In genomic region chr19:7704280-7705060, GRCh38 we compare ENCODE assay signal across 29 cellular contexts. TPM values are rescaled to one million over a fixed set of nuclear protein-coding genes. Genes with fewer than 3 reads are reported as not detected.
DNase-seq lines count a peak whose midpoint lies in the region; ATAC-seq, FAIRE-seq and TF ChIP-seq lines count a peak whose summit lies in the region.
"Had no signal": no experiment of that assay in that cellular context is flagged by ENCODE, and none has a peak within 500 bp of the region (broad histone marks: within the 10 kb centered on the region; RNA-seq: fewer than 3 reads in every experiment).

No MANE protein-coding gene starts in this region.

- peak overlapping the region in 2 of 8 donors; percentile 39 to 45 for H3K4me3 Mint-ChIP-seq in CD4-positive, alpha-beta memory T cell
- H3K4me3 Mint-ChIP-seq: activated T-helper 1 cell treated with anti-CD3 and anti-CD28 coated beads, Interleukin-12 subunit alpha, Interleukin-12 subunit beta, Interleukin-2, Interleukin-4 antibody, amounts not matched to agents 30 ng/mL and 10 ng/mL and 1 ng/mL, durations not matched to agents 14 hours and 24 hours and 36 hours; immature natural killer cell had no signal

- in situ Hi-C loops in K562 (cut with MboI): no loop called here

- no peak for TF ChIP-seq CTCF in A549 (IDR thresholded peaks at IDR 0.05)
- TF ChIP-seq CTCF in K562 (IDR thresholded peaks at IDR 0.05 in 2 of 3, conservative IDR thresholded peaks at IDR 0.05 in 1 of 3; ENCODE audit: insufficient read depth in 2 of 3, low read depth in 1 of 3, low read length in 3 of 3): no peak
- TF ChIP-seq CTCF in foreskin keratinocyte (conservative IDR thresholded peaks at IDR 0.05): no peak

- intact Hi-C loops in CD4-positive, alpha-beta memory T cell (cut with micrococcal nuclease): loop anchor here (2.0 to 10.0 kb wide), 2 partner anchors 24 to 50 kb away; partner anchors contain the start of gene TRAPPC5
- intact Hi-C loops in K562 (cut with micrococcal nuclease): no loop called here

- no peaks in the 10 kb centered on the region for H3K27me3 ChIP-seq in CD4-positive, alpha-beta memory T cell (ENCODE audit: insufficient read depth, low read length)
- H3K27me3 ChIP-seq in K562 (ENCODE audit: control insufficient read depth in 2 of 2, insufficient read depth in 2 of 2, low read length in 2 of 2): peaks cover 0 to 34% of the 10 kb centered on the region in 2 experiments; a peak in 3 of 5 replicates
- H3K27me3 ChIP-seq in foreskin keratinocyte: no peaks in the 10 kb centered on the region
- H3K27me3 ChIP-seq: cardiac muscle cell, ovary, vagina had no signal

- TF ChIP-seq RAD21 in A549 (conservative IDR thresholded peaks at IDR 0.05 in 1 of 2, IDR thresholded peaks at IDR 0.05 in 1 of 2) (no peak), K562 (CRISPR knock-in tag; conservative IDR thresholded peaks at IDR 0.05 in 1 of 2, IDR thresholded peaks at IDR 0.05 in 1 of 2) (no peak)

- H3K4me2 ChIP-seq in A549 (no peak overlapping the region), K562 (ENCODE audit: insufficient read depth, low read length) (no peak overlapping the region)
- H3K4me2 ChIP-seq: SK-N-SH had no signal

- H3K27ac ChIP-seq in A549 (no peak overlapping the region), K562 (ENCODE audit: extremely low read depth, low read depth, low read length) (no peak overlapping the region), foreskin keratinocyte (no peak overlapping the region)
- no peak overlapping the region for H3K27ac ChIP-seq in CD4-positive, alpha-beta memory T cell (ENCODE audit: low read depth, low read length)
- H3K27ac ChIP-seq: cardiac muscle cell, ovary, vagina had no signal

- TF ChIP-seq POLR2A in A549 (IDR thresholded peaks at IDR 0.05; ENCODE audit: low read length) (no peak), K562 (conservative IDR thresholded peaks at IDR 0.05) (no peak)

- no peaks in the 10 kb centered on the region for H3K79me2 ChIP-seq in K562 (ENCODE audit: control insufficient read depth, insufficient read depth, low read length)

- no peak overlapping the region for H3K9ac ChIP-seq in K562 (ENCODE audit: insufficient read depth in 1 of 2, low read depth in 2 of 2, low read length in 2 of 2)
- H3K9ac ChIP-seq: SK-N-SH had no signal

- H3K4me3 ChIP-seq in A549 (no peak overlapping the region), K562 (no peak overlapping the region)
- H3K4me3 ChIP-seq in CD4-positive, alpha-beta memory T cell (ENCODE audit: low read length in 2 of 2): no peak overlapping the region
- H3K4me3 ChIP-seq: cardiac muscle cell, coronary artery, ovary, vagina had no signal

- peak overlapping the region in 6 of 7 donors; percentile 55 to 96 (median 78) for H3K27ac Mint-ChIP-seq in CD4-positive, alpha-beta memory T cell
- H3K27ac Mint-ChIP-seq: activated T-helper 1 cell treated with anti-CD3 and anti-CD28 coated beads, Interleukin-12 subunit alpha, Interleukin-12 subunit beta, Interleukin-2, Interleukin-4 antibody, amounts not matched to agents 30 ng/mL and 10 ng/mL and 1 ng/mL, durations not matched to agents 14 hours and 24 hours and 36 hours had no signal

- POLR2A ChIA-PET in A549 (lab: Yijun Ruan, JAX) (no interaction called here), K562 (lab: Yijun Ruan, JAX) (no interaction called here)
- POLR2A ChIA-PET in CD4-positive, alpha-beta memory T cell (lab: Charles Lee; ENCODE audit: partially characterized antibody): interaction anchor here (1.1 to 3.0 kb wide), 2 partner anchors 8 to 24 kb away, joined by 4 to 29 read pairs; partner anchors contain the start of gene TRAPPC5

- no peaks in the 10 kb centered on the region for H3K4me1 ChIP-seq in A549
- peaks cover 38% of the 10 kb centered on the region for H3K4me1 ChIP-seq in CD4-positive, alpha-beta memory T cell (ENCODE audit: insufficient read depth, low read length)
- H3K4me1 ChIP-seq in K562 (replicated peaks in 1 of 2; ENCODE audit: control insufficient read depth in 2 of 2, insufficient read depth in 2 of 2, low read length in 2 of 2): peaks cover 0 to 2% of the 10 kb centered on the region in 2 experiments; a peak in 3 of 5 replicates
- no peaks in the 10 kb centered on the region for H3K4me1 ChIP-seq in foreskin keratinocyte
- H3K4me1 ChIP-seq: vagina had no signal

- no peak for DNase-seq in A549 (ENCODE audit: low read depth in 1 of 2, low spot score in 1 of 2)
- DNase-seq in CD4-positive, alpha-beta memory T cell: no peak
- no peak for DNase-seq in K562 (ENCODE audit: extremely low read depth in 1 of 4, low spot score in 3 of 4)
- DNase-seq in hepatic stellate cell (ENCODE audit: low spot score): no peak
- no peak for DNase-seq in foreskin keratinocyte
- DNase-seq in GOT3 (lab: John Stamatoyannopoulos, UW): no peak
- DNase-seq: activated CD4-positive, alpha-beta T cell treated with anti-CD3 and anti-CD28 coated beads, Interleukin-2, amount 50 U/mL, for 4 hours; activated naive CD4-positive, alpha-beta T cell treated with anti-CD3 and anti-CD28 coated beads, Interleukin-2, amount 50 U/mL, for 16 hours; aorta; foreskin melanocyte; hippocampal formation; immature natural killer cell; KG1; mesendoderm; MM.1S; NCI-H1436; NCI-H446; ovary; retina; SK-N-SH; stimulated activated CD4-positive, alpha-beta T cell treated with anti-CD3 and anti-CD28 coated beads, Interleukin-2, amount 100 ng/mL, for 48 hours had no signal

- FAIRE-seq in A549 (lab: Jason Lieb, UNC): no peak
- FAIRE-seq in K562 (lab: Jason Lieb, UNC): no peak

- CTCF ChIA-PET in A549 (lab: Yijun Ruan, JAX) (no interaction called here), K562 (lab: Yijun Ruan, JAX; ENCODE audit: low intra/inter-chr PET ratio) (no interaction called here)
- CTCF ChIA-PET in CD4-positive, alpha-beta memory T cell (lab: Charles Lee; ENCODE audit: partially characterized antibody): interaction anchor here (1.3 kb wide), 1 partner anchor 24 kb away, joined by 15 read pairs; the partner anchor contains the start of gene TRAPPC5

- no peaks in the 10 kb centered on the region for H3K9me1 ChIP-seq in K562 (ENCODE audit: control insufficient read depth, insufficient read depth, low read length)

- TF ChIP-seq EP300 in A549 (IDR thresholded peaks at IDR 0.05) (no peak), K562 (IDR thresholded peaks at IDR 0.05; ENCODE audit: low read length) (no peak)

- H3K9me3 ChIP-seq in A549 (no peaks in the 10 kb centered on the region), K562 (replicated peaks; ENCODE audit: control insufficient read depth, insufficient read depth, low read depth, low read length) (no peaks in the 10 kb centered on the region)
- H3K9me3 ChIP-seq in CD4-positive, alpha-beta memory T cell (ENCODE audit: control insufficient read depth in 1 of 2, low read length in 2 of 2): no peaks in the 10 kb centered on the region
- H3K9me3 ChIP-seq: ovary, SK-N-SH, vagina had no signal

- WGBS in A549 (ENCODE audit: missing lambda C conversion rate): 52% methylated on average over 3 of the region's 6 CpGs
- WGBS in K562 (ENCODE audit: insufficient coverage, low coverage, missing lambda C conversion rate): 18% methylated on average over 6 of the region's 6 CpGs

- no peak overlapping the region for H2AFZ ChIP-seq in K562 (ENCODE audit: low read depth, low read length)

- ATAC-seq in A549: no peak
- no peak for ATAC-seq in K562
- no peak for ATAC-seq in foreskin keratinocyte
- ATAC-seq: esophagus mucosa; stimulated activated effector memory CD8-positive, alpha-beta T cell treated with anti-CD3 and anti-CD28 coated beads, Interleukin-12 subunit alpha, Interleukin-12 subunit beta, amount 100 ng/mL, for 72 hours had no signal

- peaks cover 20 to 54% (median 33%) of the 10 kb centered on the region in 4 donors for H3K4me1 Mint-ChIP-seq in CD4-positive, alpha-beta memory T cell

- no TSS peak for BruUV-seq in K562 (replicated peaks; lab: Mats Ljungman, UMichigan)

- 0 out of 2 replicates have a peak, but pooled peaks cover 4% of the 10 kb centered on the region for H4K20me1 ChIP-seq in K562 (replicated peaks; ENCODE audit: control insufficient read depth, insufficient read depth, low read length)

- H3K36me3 ChIP-seq in CD4-positive, alpha-beta memory T cell (ENCODE audit: insufficient read depth, low read length): no peaks in the 10 kb centered on the region
- no peaks in the 10 kb centered on the region for H3K36me3 ChIP-seq in K562 (ENCODE audit: control insufficient read depth, insufficient read depth, low read length)
- H3K36me3 ChIP-seq: cardiac muscle cell, ovary, vagina had no signal

- no peaks in the 10 kb centered on the region for H3K9me3 Mint-ChIP-seq in CD4-positive, alpha-beta memory T cell
- H3K9me3 Mint-ChIP-seq: activated T-helper 1 cell treated with anti-CD3 and anti-CD28 coated beads, Interleukin-12 subunit alpha, Interleukin-12 subunit beta, Interleukin-2, Interleukin-4 antibody, amounts not matched to agents 30 ng/mL and 10 ng/mL and 1 ng/mL, durations not matched to agents 14 hours and 24 hours and 36 hours; stimulated activated effector memory CD8-positive, alpha-beta T cell treated with anti-CD3 and anti-CD28 coated beads, Interleukin-12 subunit alpha, Interleukin-12 subunit beta, amount 100 ng/mL, for 72 hours had no signal

- no peaks in the 10 kb centered on the region for H3K27me3 Mint-ChIP-seq in CD4-positive, alpha-beta memory T cell

- H3K36me3 Mint-ChIP-seq in CD4-positive, alpha-beta memory T cell: no peaks in the 10 kb centered on the region
- H3K36me3 Mint-ChIP-seq: immature natural killer cell had no signal

RNA-seq across cellular contexts. Expression of gene FCER2, which starts 2.5 kb away (rescaled TPM):
- polyA plus RNA-seq in A549 (2011; rRNA removed) (not detected in 2 replicates), A549 (2017; fragmentation: RNase III; extraction: RNeasy Plus Mini Kit Qiagen cat#74134 plus additional on column Dnase treatment) (not detected in 3 replicates), K562 (2011; rRNA removed) (not detected in 2 replicates), K562 (2014; fragmentation: Illumina TruSeq; extraction: Trizol) (not detected in 2 replicates), K562 (2014; fragmentation: Nextera tagmentation; extraction: Ambion mirVana) (not detected), K562 (2014; rRNA removed) (not detected in 2 replicates), foreskin keratinocyte (not detected in 2 replicates)
- polyA plus RNA-seq in A549 (2012; cell fraction: cytosol; rRNA removed): not detected in 2 replicates
- not detected in 2 replicates for polyA plus RNA-seq in A549 (2012; cell fraction: nucleus; rRNA removed)
- not detected in 2 replicates for polyA minus RNA-seq in A549 (2011; rRNA and poly(A)+ RNA removed)
- not detected for total RNA-seq in CD4-positive, alpha-beta memory T cell
- polyA plus RNA-seq in CD4-positive, alpha-beta memory T cell: under 1 TPM in 1 of 2 donors, not detected in 1; 0.93 TPM
- 0.19 TPM in 1 of 2 replicates, not detected in the other for total RNA-seq in K562 (2011; cell fraction: chromatin; rRNA removed; ENCODE audit: low replicate concordance)
- not detected in 2 replicates for total RNA-seq in K562 (2011; cell fraction: nucleolus; rRNA removed)
- total RNA-seq in K562 (2011; cell fraction: nucleoplasm; rRNA removed): not detected in 2 replicates
- total RNA-seq in K562 (2014; rRNA removed) (not detected in 2 replicates), K562 (2014; rRNA removed; fragmentation: Illumina TruSeq; extraction: Trizol) (not detected in 2 replicates), K562 (2015; rRNA removed; fragmentation: Illumina TruSeq; extraction: Trizol) (not detected in 2 replicates), K562 (2021) (0.11 and 0.38 TPM in 2 replicates), foreskin keratinocyte (not detected in 2 replicates)
- polyA plus RNA-seq in K562 (2011; cell fraction: cytosol; rRNA removed): 0.04 TPM in 2 replicates
- polyA plus RNA-seq in K562 (2011; cell fraction: nucleus; rRNA removed): 0.17 TPM in 1 of 2 replicates, not detected in the other
- 0.17 TPM in 1 of 2 replicates, not detected in the other for polyA plus RNA-seq in K562 (2012)
- polyA minus RNA-seq in K562 (2011; rRNA and poly(A)+ RNA removed): not detected in 2 replicates
- polyA minus RNA-seq in K562 (2011; cell fraction: cytosol; rRNA and poly(A)+ RNA removed): not detected in 2 replicates
- not detected in 2 replicates for polyA minus RNA-seq in K562 (2011; cell fraction: nucleus; rRNA and poly(A)+ RNA removed)
- total RNA-seq: activated T-helper 1 cell treated with anti-CD3 and anti-CD28 coated beads, Interleukin-12 subunit alpha, Interleukin-12 subunit beta, Interleukin-2, Interleukin-4 antibody, amounts not matched to agents 30 ng/mL and 10 ng/mL and 1 ng/mL, durations not matched to agents 14 hours and 24 hours and 36 hours; cardiac muscle cell; vagina had no signal
- polyA plus RNA-seq: AG04450, aorta, cardiac muscle cell, SK-N-SH had no signal

RNA-seq across cellular contexts. Expression of gene TRAPPC5, which starts 23.8 kb away (rescaled TPM):
- polyA plus RNA-seq in A549 (2011; rRNA removed): 23.8 and 31.6 TPM in 2 replicates
- polyA plus RNA-seq in A549 (2012; cell fraction: cytosol; rRNA removed): 85.4 and 117 TPM in 2 replicates
- 33.9 and 87.2 TPM in 2 replicates for polyA plus RNA-seq in A549 (2012; cell fraction: nucleus; rRNA removed)
- polyA plus RNA-seq in A549 (2017; fragmentation: RNase III; extraction: RNeasy Plus Mini Kit Qiagen cat#74134 plus additional on column Dnase treatment): 50.9 to 60.8 TPM (median 59.8 TPM) in 3 replicates
- 11.0 and 14.7 TPM in 2 replicates for polyA minus RNA-seq in A549 (2011; rRNA and poly(A)+ RNA removed)
- total RNA-seq in CD4-positive, alpha-beta memory T cell: 10 to 100 TPM; 60.7 to 62.1 TPM
- polyA plus RNA-seq in CD4-positive, alpha-beta memory T cell: 100 to 1,000 TPM; 144 to 153 TPM
- total RNA-seq in K562 (2011; cell fraction: chromatin; rRNA removed; ENCODE audit: low replicate concordance): 2.3 and 11.2 TPM in 2 replicates
- 11.8 and 15.7 TPM in 2 replicates for total RNA-seq in K562 (2011; cell fraction: nucleolus; rRNA removed)
- 8.2 and 13.0 TPM in 2 replicates for total RNA-seq in K562 (2011; cell fraction: nucleoplasm; rRNA removed)
- total RNA-seq in K562 (2014; rRNA removed): 76.2 and 82.6 TPM in 2 replicates
- total RNA-seq in K562 (2014; rRNA removed; fragmentation: Illumina TruSeq; extraction: Trizol): 0.99 and 2.7 TPM in 2 replicates
- 40.9 and 42.0 TPM in 2 replicates for total RNA-seq in K562 (2015; rRNA removed; fragmentation: Illumina TruSeq; extraction: Trizol)
- 76.9 and 81.9 TPM in 2 replicates for total RNA-seq in K562 (2021)
- 29.3 and 56.7 TPM in 2 replicates for polyA plus RNA-seq in K562 (2011; rRNA removed)
- 24.8 and 87.6 TPM in 2 replicates for polyA plus RNA-seq in K562 (2011; cell fraction: cytosol; rRNA removed)
- polyA plus RNA-seq in K562 (2011; cell fraction: nucleus; rRNA removed): 27.0 and 33.8 TPM in 2 replicates
- polyA plus RNA-seq in K562 (2012): 62.7 and 107 TPM in 2 replicates
- 3.9 and 21.4 TPM in 2 replicates for polyA plus RNA-seq in K562 (2014; fragmentation: Illumina TruSeq; extraction: Trizol)
- polyA plus RNA-seq in K562 (2014; fragmentation: Nextera tagmentation; extraction: Ambion mirVana): 1 to 10 TPM; 2.0 to 4.2 TPM
- polyA plus RNA-seq in K562 (2014; rRNA removed): 45.2 and 53.1 TPM in 2 replicates
- 14.1 and 25.3 TPM in 2 replicates for polyA minus RNA-seq in K562 (2011; rRNA and poly(A)+ RNA removed)
- 34.8 and 50.1 TPM in 2 replicates for polyA minus RNA-seq in K562 (2011; cell fraction: cytosol; rRNA and poly(A)+ RNA removed)
- 3.0 and 11.8 TPM in 2 replicates for polyA minus RNA-seq in K562 (2011; cell fraction: nucleus; rRNA and poly(A)+ RNA removed)
- 142 and 170 TPM in 2 replicates for total RNA-seq in foreskin keratinocyte
- polyA plus RNA-seq in foreskin keratinocyte: 139 and 181 TPM in 2 replicates

RNA-seq across cellular contexts. Expression of gene CLEC4G, which starts 27.4 kb away (rescaled TPM):
- not detected in 2 replicates for polyA plus RNA-seq in A549 (2011; rRNA removed)
- not detected in 2 replicates for polyA plus RNA-seq in A549 (2012; cell fraction: cytosol; rRNA removed)
- polyA plus RNA-seq in A549 (2012; cell fraction: nucleus; rRNA removed): not detected in 2 replicates
- not detected in 3 replicates for polyA plus RNA-seq in A549 (2017; fragmentation: RNase III; extraction: RNeasy Plus Mini Kit Qiagen cat#74134 plus additional on column Dnase treatment)
- not detected in 2 replicates for polyA minus RNA-seq in A549 (2011; rRNA and poly(A)+ RNA removed)
- not detected for total RNA-seq in CD4-positive, alpha-beta memory T cell
- polyA plus RNA-seq in CD4-positive, alpha-beta memory T cell: not detected
- not detected in 2 replicates for total RNA-seq in K562 (2011; cell fraction: chromatin; rRNA removed; ENCODE audit: low replicate concordance)
- not detected in 2 replicates for total RNA-seq in K562 (2011; cell fraction: nucleolus; rRNA removed)
- not detected in 2 replicates for total RNA-seq in K562 (2011; cell fraction: nucleoplasm; rRNA removed)
- total RNA-seq in K562 (2014; rRNA removed): not detected in 2 replicates
- not detected in 2 replicates for total RNA-seq in K562 (2014; rRNA removed; fragmentation: Illumina TruSeq; extraction: Trizol)
- not detected in 2 replicates for total RNA-seq in K562 (2015; rRNA removed; fragmentation: Illumina TruSeq; extraction: Trizol)
- not detected in 2 replicates for total RNA-seq in K562 (2021)
- not detected in 2 replicates for polyA plus RNA-seq in K562 (2011; rRNA removed)
- not detected in 2 replicates for polyA plus RNA-seq in K562 (2011; cell fraction: cytosol; rRNA removed)
- not detected in 2 replicates for polyA plus RNA-seq in K562 (2011; cell fraction: nucleus; rRNA removed)
- not detected in 2 replicates for polyA plus RNA-seq in K562 (2012)
- not detected in 2 replicates for polyA plus RNA-seq in K562 (2014; fragmentation: Illumina TruSeq; extraction: Trizol)
- not detected for polyA plus RNA-seq in K562 (2014; fragmentation: Nextera tagmentation; extraction: Ambion mirVana)
- not detected in 2 replicates for polyA plus RNA-seq in K562 (2014; rRNA removed)
- polyA minus RNA-seq in K562 (2011; rRNA and poly(A)+ RNA removed): not detected in 2 replicates
- polyA minus RNA-seq in K562 (2011; cell fraction: cytosol; rRNA and poly(A)+ RNA removed): not detected in 2 replicates
- not detected in 2 replicates for polyA minus RNA-seq in K562 (2011; cell fraction: nucleus; rRNA and poly(A)+ RNA removed)
- not detected in 2 replicates for total RNA-seq in foreskin keratinocyte
- not detected in 2 replicates for polyA plus RNA-seq in foreskin keratinocyte
- total RNA-seq: activated T-helper 1 cell treated with anti-CD3 and anti-CD28 coated beads, Interleukin-12 subunit alpha, Interleukin-12 subunit beta, Interleukin-2, Interleukin-4 antibody, amounts not matched to agents 30 ng/mL and 10 ng/mL and 1 ng/mL, durations not matched to agents 14 hours and 24 hours and 36 hours; cardiac muscle cell; esophagus mucosa; OCI-LY7 had no signal
- polyA plus RNA-seq: AG04450, cardiac muscle cell, SK-N-SH had no signal

RNA-seq across cellular contexts. Expression of gene MCEMP1, which starts 27.6 kb away (rescaled TPM):
- polyA plus RNA-seq in A549 (2011; rRNA removed) (0.05 and 0.17 TPM in 2 replicates), A549 (2017; fragmentation: RNase III; extraction: RNeasy Plus Mini Kit Qiagen cat#74134 plus additional on column Dnase treatment) (not detected in 3 replicates), K562 (2011; rRNA removed) (0.79 and 1.8 TPM in 2 replicates), K562 (2014; fragmentation: Illumina TruSeq; extraction: Trizol) (0.49 and 0.68 TPM in 2 replicates), K562 (2014; fragmentation: Nextera tagmentation; extraction: Ambion mirVana) (under 1 TPM; 0.81 to 0.94 TPM), K562 (2014; rRNA removed) (0.49 and 0.65 TPM in 2 replicates), foreskin keratinocyte (not detected in 2 replicates)
- not detected in 2 replicates for polyA plus RNA-seq in A549 (2012; cell fraction: cytosol; rRNA removed)
- polyA plus RNA-seq in A549 (2012; cell fraction: nucleus; rRNA removed): not detected in 2 replicates
- polyA minus RNA-seq in A549 (2011; rRNA and poly(A)+ RNA removed): not detected in 2 replicates
- not detected for total RNA-seq in CD4-positive, alpha-beta memory T cell
- not detected for polyA plus RNA-seq in CD4-positive, alpha-beta memory T cell
- 3.0 TPM in 2 replicates for total RNA-seq in K562 (2011; cell fraction: chromatin; rRNA removed; ENCODE audit: low replicate concordance)
- total RNA-seq in K562 (2011; cell fraction: nucleolus; rRNA removed): 2.2 and 3.3 TPM in 2 replicates
- 3.3 and 5.6 TPM in 2 replicates for total RNA-seq in K562 (2011; cell fraction: nucleoplasm; rRNA removed)
- total RNA-seq in K562 (2014; rRNA removed) (0.18 and 0.37 TPM in 2 replicates), K562 (2014; rRNA removed; fragmentation: Illumina TruSeq; extraction: Trizol) (0.26 and 0.33 TPM in 2 replicates), K562 (2015; rRNA removed; fragmentation: Illumina TruSeq; extraction: Trizol) (0.08 and 0.11 TPM in 2 replicates), K562 (2021) (0.51 and 0.63 TPM in 2 replicates), foreskin keratinocyte (not detected in 2 replicates)
- 0.93 and 1.3 TPM in 2 replicates for polyA plus RNA-seq in K562 (2011; cell fraction: cytosol; rRNA removed)
- polyA plus RNA-seq in K562 (2011; cell fraction: nucleus; rRNA removed): 1.5 and 2.3 TPM in 2 replicates
- 0.78 and 5.4 TPM in 2 replicates for polyA plus RNA-seq in K562 (2012)
- 0.87 and 1.2 TPM in 2 replicates for polyA minus RNA-seq in K562 (2011; rRNA and poly(A)+ RNA removed)
- polyA minus RNA-seq in K562 (2011; cell fraction: cytosol; rRNA and poly(A)+ RNA removed): 0.67 TPM in 1 of 2 replicates, not detected in the other
- 0.13 TPM in 1 of 2 replicates, not detected in the other for polyA minus RNA-seq in K562 (2011; cell fraction: nucleus; rRNA and poly(A)+ RNA removed)
- total RNA-seq: activated T-helper 1 cell treated with anti-CD3 and anti-CD28 coated beads, Interleukin-12 subunit alpha, Interleukin-12 subunit beta, Interleukin-2, Interleukin-4 antibody, amounts not matched to agents 30 ng/mL and 10 ng/mL and 1 ng/mL, durations not matched to agents 14 hours and 24 hours and 36 hours; cardiac muscle cell; vagina had no signal
- polyA plus RNA-seq: AG04450, cardiac muscle cell, SK-N-SH had no signal

RNA-seq across cellular contexts. Expression of gene RETN, which starts 35.6 kb away (rescaled TPM):
- not detected in 2 replicates for polyA plus RNA-seq in A549 (2011; rRNA removed)
- polyA plus RNA-seq in A549 (2012; cell fraction: cytosol; rRNA removed): not detected in 2 replicates
- polyA plus RNA-seq in A549 (2012; cell fraction: nucleus; rRNA removed): not detected in 2 replicates
- polyA plus RNA-seq in A549 (2017; fragmentation: RNase III; extraction: RNeasy Plus Mini Kit Qiagen cat#74134 plus additional on column Dnase treatment): not detected in 3 replicates
- not detected in 2 replicates for polyA minus RNA-seq in A549 (2011; rRNA and poly(A)+ RNA removed)
- total RNA-seq in CD4-positive, alpha-beta memory T cell: not detected
- under 1 TPM; 0.48 to 0.94 TPM for polyA plus RNA-seq in CD4-positive, alpha-beta memory T cell
- not detected in 2 replicates for total RNA-seq in K562 (2011; cell fraction: chromatin; rRNA removed; ENCODE audit: low replicate concordance)
- total RNA-seq in K562 (2011; cell fraction: nucleolus; rRNA removed): not detected in 2 replicates
- not detected in 2 replicates for total RNA-seq in K562 (2011; cell fraction: nucleoplasm; rRNA removed)
- total RNA-seq in K562 (2014; rRNA removed): not detected in 2 replicates
- not detected in 2 replicates for total RNA-seq in K562 (2014; rRNA removed; fragmentation: Illumina TruSeq; extraction: Trizol)
- total RNA-seq in K562 (2015; rRNA removed; fragmentation: Illumina TruSeq; extraction: Trizol): not detected in 2 replicates
- not detected in 2 replicates for total RNA-seq in K562 (2021)
- polyA plus RNA-seq in K562 (2011; rRNA removed): not detected in 2 replicates
- polyA plus RNA-seq in K562 (2011; cell fraction: cytosol; rRNA removed): not detected in 2 replicates
- polyA plus RNA-seq in K562 (2011; cell fraction: nucleus; rRNA removed): not detected in 2 replicates
- polyA plus RNA-seq in K562 (2012): not detected in 2 replicates
- polyA plus RNA-seq in K562 (2014; fragmentation: Illumina TruSeq; extraction: Trizol): not detected in 2 replicates
- not detected for polyA plus RNA-seq in K562 (2014; fragmentation: Nextera tagmentation; extraction: Ambion mirVana)
- not detected in 2 replicates for polyA plus RNA-seq in K562 (2014; rRNA removed)
- not detected in 2 replicates for polyA minus RNA-seq in K562 (2011; rRNA and poly(A)+ RNA removed)
- not detected in 2 replicates for polyA minus RNA-seq in K562 (2011; cell fraction: cytosol; rRNA and poly(A)+ RNA removed)
- polyA minus RNA-seq in K562 (2011; cell fraction: nucleus; rRNA and poly(A)+ RNA removed): not detected in 2 replicates
- total RNA-seq in foreskin keratinocyte: not detected in 2 replicates
- polyA plus RNA-seq in foreskin keratinocyte: not detected in 2 replicates
- total RNA-seq: activated T-helper 1 cell treated with anti-CD3 and anti-CD28 coated beads, Interleukin-12 subunit alpha, Interleukin-12 subunit beta, Interleukin-2, Interleukin-4 antibody, amounts not matched to agents 30 ng/mL and 10 ng/mL and 1 ng/mL, durations not matched to agents 14 hours and 24 hours and 36 hours; aorta; cardiac muscle cell; esophagus mucosa; OCI-LY7; vagina had no signal
- polyA plus RNA-seq: AG04450, cardiac muscle cell, SK-N-SH had no signal

Comparison
In these comparisons a context has a peak if more than half of its experiments do, and no peak if none do; other contexts are left out.
1. Of the 35 proteins assayed by ChIP-seq in both K562 and A549: peak only in K562: KDM1A; only in A549: none; in both: HDAC2 and ZFP36; in neither: 31; mixed calls (peak in some experiments, not most) for 1.